10 cellular contexts compared by ENCODE assay signal in genomic region chr17:14196337-14196997, GRCh38. TPM values are rescaled to one million over a fixed set of nuclear protein-coding genes. Genes with fewer than 3 reads are reported as not detected.
DNase-seq lines count a peak whose midpoint lies in the region; ATAC-seq and TF ChIP-seq lines count a peak whose summit lies in the region.
"Had no signal": no experiment of that assay in that cellular context is flagged by ENCODE, and none has a peak within 500 bp of the region (broad histone marks: within the 10 kb centered on the region; RNA-seq: fewer than 3 reads in every experiment).

No MANE protein-coding gene starts in this region.

- DNase-seq in GM06990 (ENCODE audit: extremely low read depth, insufficient read length) (no peak), natural killer cell (no peak), NCI-H345 (lab: John Stamatoyannopoulos, UW) (no peak), omental fat pad (ENCODE audit: low spot score) (no peak), HEK293T (ENCODE audit: extremely low spot score) (no peak), activated gamma-delta T cell treated with Interleukin-2 at 50 U/mL for 16 hours (no peak)
- DNase-seq in activated naive CD4-positive, alpha-beta T cell treated with anti-CD3 and anti-CD28 coated beads, Interleukin-2, amount 50 U/mL, for 72 hours (ENCODE audit: low spot score in 2 of 2): no peak
- DNase-seq: thyroid gland had no signal

- intact Hi-C loops in natural killer cell (cut with micrococcal nuclease): loop anchor here (1.0 to 5.0 kb wide), 2 partner anchors 9 to 264 kb away; no protein-coding TSS in a partner anchor

- H3K36me3 ChIP-seq in GM06990 (ENCODE audit: control insufficient read depth, insufficient read depth, low read length): no peaks in the 10 kb centered on the region; the same call in none of the 2 replicates
- H3K36me3 ChIP-seq: thyroid gland had no signal

- peak; percentile 39 for ATAC-seq in HG02885 (IDR thresholded peaks at IDR 0.05; ENCODE audit: poor library complexity, unreplicated experiment)
- ATAC-seq in activated naive CD4-positive, alpha-beta T cell treated with anti-CD3 and anti-CD28 coated beads, Interleukin-2, amount 50 U/mL, for 72 hours: no peak
- no peak for ATAC-seq in natural killer cell
- no peak for ATAC-seq in omental fat pad (ENCODE audit: low FRiP score)

- CTCF ChIA-PET in HEK293T (lab: Yijun Ruan, JAX): no interaction called here

- TF ChIP-seq CTCF in GM06990 (IDR thresholded peaks at IDR 0.05; ENCODE audit: insufficient read depth, low read length, poor library complexity, severe bottlenecking) (peak; percentile 36), natural killer cell (IDR thresholded peaks at IDR 0.05) (peak; percentile 11), omental fat pad (IDR thresholded peaks at IDR 0.05) (no peak)

- POLR2A ChIA-PET in HEK293T (lab: Yijun Ruan, JAX): no interaction called here

- peaks cover 84 to 88% of the 10 kb centered on the region in 2 donors for H3K4me1 Mint-ChIP-seq in natural killer cell

- no peaks in the 10 kb centered on the region for H3K27me3 Mint-ChIP-seq in natural killer cell (ENCODE audit: low read depth in 2 of 2)

- H3K36me3 Mint-ChIP-seq in activated naive CD4-positive, alpha-beta T cell treated with anti-CD3 and anti-CD28 coated beads, Interleukin-2, amount 50 U/mL, for 72 hours: peaks cover 19 to 42% of the 10 kb centered on the region in 2 donors
- H3K36me3 Mint-ChIP-seq in natural killer cell: no peaks in the 10 kb centered on the region

- no peak overlapping the region for H3K4me3 ChIP-seq in GM06990 (replicated peaks; ENCODE audit: low read depth, low read length)
- H3K4me3 ChIP-seq: thyroid gland had no signal

- H3K9me3 Mint-ChIP-seq in activated naive CD4-positive, alpha-beta T cell treated with anti-CD3 and anti-CD28 coated beads, Interleukin-2, amount 50 U/mL, for 72 hours: peaks cover 0 to 11% of the 10 kb centered on the region in 2 donors
- H3K9me3 Mint-ChIP-seq in natural killer cell: no peaks in the 10 kb centered on the region

- peak overlapping the region; percentile 29 to 78 for H3K27ac Mint-ChIP-seq in activated naive CD4-positive, alpha-beta T cell treated with anti-CD3 and anti-CD28 coated beads, Interleukin-2, amount 50 U/mL, for 72 hours
- peak overlapping the region; percentile 91 to 92 for H3K27ac Mint-ChIP-seq in natural killer cell

- no peaks in the 10 kb centered on the region for H3K27me3 ChIP-seq in GM06990 (replicated peaks; ENCODE audit: control insufficient read depth, insufficient read depth, low read length)
- H3K27me3 ChIP-seq: thyroid gland had no signal

- peak overlapping the region; percentile 84 for H3K4me3 Mint-ChIP-seq in natural killer cell

TF ChIP-seq in HEK293T, 16 proteins besides CTCF, POLR2A, EP300 and RAD21:
- TF ChIP-seq FOXM1 (IDR thresholded peaks at IDR 0.05; ENCODE audit: borderline replicate concordance) (no peak), ELF4 (IDR thresholded peaks at IDR 0.05) (no peak), ARNT (IDR thresholded peaks at IDR 0.05) (no peak), ZNF384 (IDR thresholded peaks at IDR 0.05) (no peak), HDGF (IDR thresholded peaks at IDR 0.05; ENCODE audit: borderline replicate concordance) (no peak), SP1 (IDR thresholded peaks at IDR 0.05) (no peak), FOXK2 (IDR thresholded peaks at IDR 0.05) (no peak), CTBP1 (IDR thresholded peaks at IDR 0.05; ENCODE audit: borderline replicate concordance) (no peak), BHLHE40 (IDR thresholded peaks at IDR 0.05; ENCODE audit: borderline replicate concordance) (no peak), FOXA1 (IDR thresholded peaks at IDR 0.05) (no peak)
- TF ChIP-seq, protein P1, sequence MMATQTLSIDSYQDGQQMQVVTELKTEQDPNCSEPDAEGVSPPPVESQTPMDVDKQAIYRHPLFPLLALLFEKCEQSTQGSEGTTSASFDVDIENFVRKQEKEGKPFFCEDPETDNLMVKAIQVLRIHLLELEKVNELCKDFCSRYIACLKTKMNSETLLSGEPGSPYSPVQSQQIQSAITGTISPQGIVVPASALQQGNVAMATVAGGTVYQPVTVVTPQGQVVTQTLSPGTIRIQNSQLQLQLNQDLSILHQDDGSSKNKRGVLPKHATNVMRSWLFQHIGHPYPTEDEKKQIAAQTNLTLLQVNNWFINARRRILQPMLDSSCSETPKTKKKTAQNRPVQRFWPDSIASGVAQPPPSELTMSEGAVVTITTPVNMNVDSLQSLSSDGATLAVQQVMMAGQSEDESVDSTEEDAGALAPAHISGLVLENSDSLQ (IDR thresholded peaks at IDR 0.05): no peak

RNA-seq across cellular contexts. Expression of gene CDRT15, which starts 40.2 kb away (rescaled TPM):
- total RNA-seq in activated naive CD4-positive, alpha-beta T cell treated with anti-CD3 and anti-CD28 coated beads, Interleukin-2, amount 50 U/mL, for 72 hours: not detected
- total RNA-seq in natural killer cell (not detected), omental fat pad (not detected)
- total RNA-seq: lung microvascular endothelial cell, thyroid gland had no signal

Comparison
In these comparisons a context has a peak if more than half of its experiments do, and no peak if none do; other contexts are left out.
1. CTCF ChIP-seq: peak in GM06990 (single experiment) and natural killer cell (single experiment); none in omental fat pad (0 of 3).